11 cellular contexts compared by ENCODE assay signal in genomic region chr3:36546196-36546595, GRCh38.
"Had no signal": no experiment of that assay in that cellular context is flagged by ENCODE, and none has a peak within 500 bp of the region (broad histone marks: within the 10 kb centered on the region; RNA-seq: fewer than 3 reads in every experiment).

No MANE protein-coding gene starts in this region.

- DNase-seq: activated CD4-positive, alpha-beta T cell treated with anti-CD3 and anti-CD28 coated beads, Interleukin-2, amount 50 U/mL, for 4 hours; activated gamma-delta T cell; activated naive CD8-positive, alpha-beta T cell treated with anti-CD3 and anti-CD28 coated beads for 36 hours; activated T-cell treated with anti-CD3 and anti-CD28 coated beads, Interleukin-2, amount 50 U/mL, for 4 hours; cerebellar nuclear complex; endodermal cell; erythroblast; foreskin keratinocyte; heart left ventricle; left ventricle myocardium inferior; stimulated activated CD4-positive, alpha-beta T cell treated with anti-CD3 and anti-CD28 coated beads, Interleukin-4, amount 100 ng/mL, for 4 hours had no signal

- H3K27ac Mint-ChIP-seq: activated naive CD8-positive, alpha-beta T cell treated with anti-CD3 and anti-CD28 coated beads for 36 hours; endodermal cell had no signal

- H3K9me3 Mint-ChIP-seq: activated T-cell treated with anti-CD3 and anti-CD28 coated beads, Interleukin-2, amount 50 U/mL, for 4 hours had no signal

- ATAC-seq: activated T-cell treated with anti-CD3 and anti-CD28 coated beads, Interleukin-2, amount 50 U/mL, for 4 hours; foreskin keratinocyte; heart left ventricle had no signal

- H3K36me3 Mint-ChIP-seq: activated naive CD8-positive, alpha-beta T cell treated with anti-CD3 and anti-CD28 coated beads for 36 hours had no signal

- H3K27me3 Mint-ChIP-seq: activated naive CD8-positive, alpha-beta T cell treated with anti-CD3 and anti-CD28 coated beads for 36 hours had no signal

- H3K4me3 Mint-ChIP-seq: activated naive CD8-positive, alpha-beta T cell treated with anti-CD3 and anti-CD28 coated beads for 36 hours; activated T-cell treated with anti-CD3 and anti-CD28 coated beads, Interleukin-2, amount 50 U/mL, for 4 hours; endodermal cell had no signal

- H3K4me1 Mint-ChIP-seq: activated naive CD8-positive, alpha-beta T cell treated with anti-CD3 and anti-CD28 coated beads for 36 hours; endodermal cell had no signal
